In genomic region chr6:33827546-33828451, GRCh38 we compare ENCODE assay signal across 19 cellular contexts. TPM values are rescaled to one million over a fixed set of nuclear protein-coding genes. Genes with fewer than 3 reads are reported as not detected.
DNase-seq lines count a peak whose midpoint lies in the region; ATAC-seq, FAIRE-seq and TF ChIP-seq lines count a peak whose summit lies in the region.
"Had no signal": no experiment of that assay in that cellular context is flagged by ENCODE, and none has a peak within 500 bp of the region (broad histone marks: within the 10 kb centered on the region; RNA-seq: fewer than 3 reads in every experiment).

No MANE protein-coding gene starts in this region.

- no peaks in the 10 kb centered on the region for H3K9me2 ChIP-seq in GM23338 (ENCODE audit: insufficient read depth)

- peaks cover 3% of the 10 kb centered on the region; the same call in 1 of the 2 replicates for H3F3A ChIP-seq in GM23338 (replicated peaks; ENCODE audit: low read depth)

- peaks cover 16% of the 10 kb centered on the region; the same call in 1 of the 2 replicates for H3K4me1 ChIP-seq in GM23338 (ENCODE audit: insufficient read depth)
- no peaks in the 10 kb centered on the region for H3K4me1 ChIP-seq in RWPE2 (ENCODE audit: insufficient read depth, poor library complexity, severe bottlenecking)
- peaks cover 14% of the 10 kb centered on the region for H3K4me1 ChIP-seq in osteoblast (ENCODE audit: insufficient read depth, low read length)

- H3K36me3 ChIP-seq in GM23338 (ENCODE audit: insufficient read depth) = no peaks in the 10 kb centered on the region
- no peaks in the 10 kb centered on the region for H3K36me3 ChIP-seq in RWPE2 (ENCODE audit: low read depth)
- H3K36me3 ChIP-seq in osteoblast (ENCODE audit: insufficient read depth, low read length) = no peaks in the 10 kb centered on the region
- H3K36me3 ChIP-seq: right atrium auricular region, thoracic aorta had no signal

- ATAC-seq in GM23338 = no peak
- no peak for ATAC-seq in RWPE2 (ENCODE audit: low read depth)
- ATAC-seq: GM12878 had no signal

- no peak for TF ChIP-seq POLR2A in GM12891 (IDR thresholded peaks at IDR 0.05; ENCODE audit: low read depth, low read length)

- TF ChIP-seq CTCF in GM23338 (conservative IDR thresholded peaks at IDR 0.05; ENCODE audit: low read depth in 2 of 2) (no peak), RWPE2 (IDR thresholded peaks at IDR 0.05; ENCODE audit: poor library complexity, severe bottlenecking) (no peak), fibroblast of villous mesenchyme (IDR thresholded peaks at IDR 0.05; ENCODE audit: insufficient read depth, low read depth, low read length) (no peak), osteoblast (IDR thresholded peaks at IDR 0.05; ENCODE audit: extremely low read depth, low read depth, low read length) (no peak)

- no peak overlapping the region for H3K4me3 ChIP-seq in GM23338
- H3K4me3 ChIP-seq in RWPE2 (ENCODE audit: severe bottlenecking) = no peak overlapping the region
- no peak overlapping the region for H3K4me3 ChIP-seq in fibroblast of villous mesenchyme (ENCODE audit: low read depth, low read length)
- H3K4me3 ChIP-seq in osteoblast (ENCODE audit: insufficient read depth, low read length) = no peak overlapping the region
- H3K4me3 ChIP-seq: GM12878, right atrium auricular region, thoracic aorta had no signal

- H3K27me3 Mint-ChIP-seq in GM23338 (ENCODE audit: insufficient read depth, low read depth, poor library complexity) = peaks cover 29% of the 10 kb centered on the region

- H3K79me2 ChIP-seq in GM23338 (replicated peaks; ENCODE audit: insufficient read depth) (no peaks in the 10 kb centered on the region), osteoblast (ENCODE audit: insufficient read depth, low read length) (no peaks in the 10 kb centered on the region)

- DNase-seq in GM23338 (ENCODE audit: low spot score) (no peak), RWPE2 (ENCODE audit: low spot score) (peak; percentile 30), fibroblast of villous mesenchyme (ENCODE audit: low read depth) (peak; percentile 36), osteoblast (ENCODE audit: insufficient read length, low spot score, missing footprints) (peak; percentile 95), T-helper 2 cell (no peak), GM12891 (ENCODE audit: insufficient read length, low spot score) (no peak)
- DNase-seq in stimulated activated naive CD4-positive, alpha-beta T cell (lab: John Stamatoyannopoulos, UW) = no peak
- DNase-seq: activated CD4-positive, alpha-beta memory T cell treated with anti-CD3 and anti-CD28 coated beads, Interleukin-2, amount 10 ng/mL, durations not matched to agents 7 days and 5 days; foreskin melanocyte; KBM-7; NCI-H1105; NCI-H2227 treated with DMSO at 0.1 percent for 48 hours; stimulated activated CD4-positive, alpha-beta T cell treated with anti-CD3 and anti-CD28 coated beads, Interleukin-1b, Interleukin-23, amount 100 ng/mL, for 48 hours had no signal

- H3K9me3 ChIP-seq in RWPE2 (ENCODE audit: severe bottlenecking) = no peaks in the 10 kb centered on the region
- no peaks in the 10 kb centered on the region for H3K9me3 ChIP-seq in osteoblast (ENCODE audit: low read depth, low read length)
- H3K9me3 ChIP-seq: right atrium auricular region, thoracic aorta had no signal

- no peaks in the 10 kb centered on the region; the same call in 2 of the 3 replicates for H3K36me3 Mint-ChIP-seq in GM23338 (ENCODE audit: low read depth)

- no peak overlapping the region for H3K27ac ChIP-seq in GM23338 (ENCODE audit: low read depth)
- H3K27ac ChIP-seq in RWPE2 (ENCODE audit: poor library complexity, severe bottlenecking) = no peak overlapping the region
- H3K27ac ChIP-seq in osteoblast (ENCODE audit: low read depth, low read length) = no peak overlapping the region
- H3K27ac ChIP-seq: HL-60, right atrium auricular region, thoracic aorta had no signal

- H3K4me3 Mint-ChIP-seq in GM23338 = no peak overlapping the region
- H3K4me3 Mint-ChIP-seq: activated CD4-positive, alpha-beta memory T cell treated with anti-CD3 and anti-CD28 coated beads, Interleukin-2, amount 10 ng/mL, durations not matched to agents 7 days and 5 days; central memory CD8-positive, alpha-beta T cell had no signal

- H3K27me3 ChIP-seq in GM23338 (ENCODE audit: insufficient read depth) = no peaks in the 10 kb centered on the region
- no peaks in the 10 kb centered on the region for H3K27me3 ChIP-seq in RWPE2 (ENCODE audit: insufficient read depth, poor library complexity, severe bottlenecking)
- peaks cover 8% of the 10 kb centered on the region for H3K27me3 ChIP-seq in osteoblast (ENCODE audit: insufficient read depth, low read length)
- H3K27me3 ChIP-seq: right atrium auricular region had no signal

- H3K27ac Mint-ChIP-seq in GM23338 = no peak overlapping the region; the same call in 1 of the 2 replicates
- H3K27ac Mint-ChIP-seq: activated CD4-positive, alpha-beta memory T cell treated with anti-CD3 and anti-CD28 coated beads, Interleukin-2, amount 10 ng/mL, durations not matched to agents 7 days and 5 days had no signal

- H4K20me1 ChIP-seq in GM23338 (replicated peaks; ENCODE audit: insufficient read depth) = no peaks in the 10 kb centered on the region
- no peaks in the 10 kb centered on the region for H4K20me1 ChIP-seq in osteoblast (ENCODE audit: insufficient read depth, low read length)

- FAIRE-seq in GM12891 (lab: Jason Lieb, UNC) = no peak
- FAIRE-seq: GM12878 had no signal

- peaks cover 39% of the 10 kb centered on the region for H3K4me1 Mint-ChIP-seq in GM23338
- H3K4me1 Mint-ChIP-seq: activated CD4-positive, alpha-beta memory T cell treated with anti-CD3 and anti-CD28 coated beads, Interleukin-2, amount 10 ng/mL, durations not matched to agents 7 days and 5 days; central memory CD8-positive, alpha-beta T cell had no signal

- peaks cover 3% of the 10 kb centered on the region; the same call in 1 of the 3 replicates for H3K9me3 Mint-ChIP-seq in GM23338
- H3K9me3 Mint-ChIP-seq: activated CD4-positive, alpha-beta memory T cell treated with anti-CD3 and anti-CD28 coated beads, Interleukin-2, amount 10 ng/mL, durations not matched to agents 7 days and 5 days; central memory CD8-positive, alpha-beta T cell had no signal

- H3K4me2 ChIP-seq in GM23338 (no peak overlapping the region), osteoblast (ENCODE audit: insufficient read depth, low read length) (no peak overlapping the region)

- peak overlapping the region; percentile 56 for H2AFZ ChIP-seq in GM23338
- peak overlapping the region; percentile 21 for H2AFZ ChIP-seq in osteoblast (ENCODE audit: low read length)

TF ChIP-seq in GM12891, 5 proteins besides CTCF, POLR2A, EP300 and RAD21:
- TF ChIP-seq SPI1 (IDR thresholded peaks at IDR 0.05; ENCODE audit: low read depth, low read length) (no peak), POLR2AphosphoS5 (IDR thresholded peaks at IDR 0.05; ENCODE audit: low read depth, low read length) (no peak), TAF1 (IDR thresholded peaks at IDR 0.05; ENCODE audit: low read depth, low read length) (no peak), POU2F2 (IDR thresholded peaks at IDR 0.05; ENCODE audit: low read depth, low read length) (no peak), PAX5 (IDR thresholded peaks at IDR 0.05; ENCODE audit: insufficient read depth, low read length, severe bottlenecking) (no peak)
TF ChIP-seq in GM12891: peak in this region for 0.

RNA-seq across cellular contexts. Expression of gene MLN, which starts 24.0 kb away (rescaled TPM):
- not detected in 2 replicates for total RNA-seq in GM23338 (2014; rRNA removed; shearing (Covaris generic))
- not detected in 2 replicates for polyA plus RNA-seq in GM23338 (2016; fragmentation: Nextera tagmentation; extraction: Ambion mirVana)
- total RNA-seq in fibroblast of villous mesenchyme (not detected in 2 replicates), osteoblast (not detected in 2 replicates)
- polyA plus RNA-seq in GM12891 (2012; ENCODE audit: low read depth, missing spikeins) = not detected
- total RNA-seq: activated CD4-positive, alpha-beta memory T cell treated with anti-CD3 and anti-CD28 coated beads, Interleukin-2, amount 10 ng/mL, durations not matched to agents 7 days and 5 days; GM12878; lung microvascular endothelial cell; right atrium auricular region; thoracic aorta had no signal
- polyA plus RNA-seq: GM12878 had no signal

RNA-seq across cellular contexts. Expression of gene LEMD2, which starts 38.9 kb away (rescaled TPM):
- total RNA-seq in GM23338 (2014; rRNA removed; shearing (Covaris generic)) = 55.6 and 64.7 TPM in 2 replicates
- 28.6 and 32.0 TPM in 2 replicates for polyA plus RNA-seq in GM23338 (2016; fragmentation: Nextera tagmentation; extraction: Ambion mirVana)
- 59.2 and 59.6 TPM in 2 replicates for total RNA-seq in fibroblast of villous mesenchyme
- total RNA-seq in osteoblast = 47.4 and 49.2 TPM in 2 replicates
- polyA plus RNA-seq in GM12891 (2012; ENCODE audit: low read depth, missing spikeins) = 20.9 TPM

Comparison
In these comparisons a context has a peak if more than half of its experiments do, and no peak if none do; other contexts are left out.
1. DNase-seq: peak in RWPE2 (single experiment), fibroblast of villous mesenchyme (single experiment) and osteoblast (single experiment); none in GM23338 (single experiment), T-helper 2 cell (0 of 5), GM12891 (single experiment) and stimulated activated naive CD4-positive, alpha-beta T cell (0 of 6).